Comparison of ENCODE assay signal across 1 cellular context in the genomic region with DNA sequence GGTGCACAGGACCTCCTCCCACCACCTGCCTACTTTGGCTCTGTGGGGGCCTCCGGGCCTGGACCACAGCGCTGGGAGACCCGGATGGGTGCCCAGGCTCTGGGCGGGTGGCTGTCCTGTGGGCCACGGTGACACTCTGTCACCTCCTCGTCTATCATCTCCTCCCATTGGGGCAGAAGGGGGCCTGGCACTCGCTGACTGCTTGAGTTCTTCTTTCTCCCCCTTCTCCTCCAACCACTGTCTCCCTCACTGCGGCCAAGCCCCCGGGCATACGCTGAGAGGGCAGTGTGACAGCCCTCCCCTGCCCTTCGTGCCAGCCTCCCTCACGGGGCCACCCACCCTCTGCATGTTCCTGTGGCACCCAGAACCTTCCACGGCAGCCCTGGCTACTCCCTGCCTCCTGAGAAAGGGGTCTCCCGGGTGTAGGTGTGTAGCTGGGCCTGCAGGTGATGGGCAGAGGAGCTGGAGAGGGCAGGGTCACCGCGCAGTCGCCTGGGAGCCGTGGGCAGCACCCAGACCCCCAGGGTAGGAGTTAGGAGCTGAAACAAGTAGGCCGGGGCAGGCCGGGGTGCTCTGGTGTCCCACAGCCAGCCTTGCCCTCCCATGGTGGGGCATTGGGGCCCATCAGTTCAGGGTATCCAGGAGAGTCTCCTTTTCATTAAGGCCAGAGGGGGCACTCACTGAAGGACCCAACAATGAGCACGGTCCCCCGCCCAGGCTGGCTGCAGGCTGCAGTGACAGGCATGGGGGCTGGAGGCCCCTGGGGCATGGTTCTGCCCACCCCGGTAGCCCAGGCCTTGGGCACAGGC.
TF ChIP-seq lines count a peak whose summit lies in the region.

No MANE protein-coding gene starts in this region.

TF ChIP-seq in K562, 482 proteins besides CTCF, POLR2A, EP300 and RAD21:
- TF ChIP-seq POLR2G (IDR thresholded peaks at IDR 0.05; ENCODE audit: low read depth, low read length) (peak; percentile 48), TAF15 (IDR thresholded peaks at IDR 0.05; ENCODE audit: low read depth, low read length) (0 out of 2 replicates have a peak, but pooled peaks have one; percentile 28), BDP1 (IDR thresholded peaks at IDR 0.05; ENCODE audit: insufficient read depth, insufficient read length) (no peak)
